ENCODE assay signal across 21 cellular contexts in the genomic region with DNA sequence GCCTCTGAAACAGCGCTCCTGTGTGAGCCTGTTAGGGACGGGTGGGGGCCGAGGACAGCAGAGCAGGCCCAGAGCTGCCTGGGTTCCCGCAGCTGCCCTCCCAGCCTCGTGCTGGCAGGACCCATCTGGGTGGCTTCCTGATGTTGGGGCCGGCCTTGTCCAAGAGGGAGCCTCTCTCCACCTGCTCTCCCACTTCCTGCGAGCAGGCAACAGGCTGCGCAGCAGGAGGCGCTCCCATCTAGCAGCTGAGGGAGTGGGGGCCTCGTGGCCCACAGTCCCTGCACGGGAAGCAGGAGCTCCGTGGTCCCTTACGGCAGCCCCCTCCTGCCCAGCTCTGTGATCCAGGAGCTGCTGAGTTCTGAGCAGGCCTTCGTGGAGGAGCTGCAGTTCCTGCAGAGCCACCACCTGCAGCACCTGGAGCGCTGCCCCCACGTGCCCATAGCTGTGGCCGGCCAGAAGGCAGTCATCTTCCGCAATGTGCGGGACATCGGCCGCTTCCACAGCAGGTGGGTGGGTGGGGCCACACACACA.
DNase-seq lines count a peak whose midpoint lies in the region; ATAC-seq and TF ChIP-seq lines count a peak whose summit lies in the region.
"Had no signal": no experiment of that assay in that cellular context is flagged by ENCODE, and none has a peak within 500 bp of the region (broad histone marks: within the 10 kb centered on the region; RNA-seq: fewer than 3 reads in every experiment).

No MANE protein-coding gene starts in this region.

- TF ChIP-seq CTCF in BE2C (IDR thresholded peaks at IDR 0.05; ENCODE audit: low read depth, low read length): no peak
- TF ChIP-seq CTCF in HEK293 (tag by site-specific recombination; IDR thresholded peaks at IDR 0.05): no peak
- TF ChIP-seq CTCF in endodermal cell (conservative IDR thresholded peaks at IDR 0.05): no peak
- no peak for TF ChIP-seq CTCF in osteoblast (IDR thresholded peaks at IDR 0.05; ENCODE audit: extremely low read depth, low read depth, low read length)
- TF ChIP-seq CTCF in colonic mucosa (IDR thresholded peaks at IDR 0.05): no peak

- DNase-seq in BE2C: peak; percentile 8
- DNase-seq in endodermal cell: peak; percentile 42
- peak; percentile 68 for DNase-seq in osteoblast (ENCODE audit: insufficient read length, low spot score, missing footprints)
- no peak for DNase-seq in colonic mucosa
- DNase-seq in GM19238 (ENCODE audit: insufficient read length, low spot score): no peak
- DNase-seq in SIG-M5 (lab: John Stamatoyannopoulos, UW): no peak
- DNase-seq: activated CD4-positive, alpha-beta memory T cell treated with anti-CD3 and anti-CD28 coated beads for 36 hours; activated T-cell treated with anti-CD3 and anti-CD28 coated beads, Interleukin-2, amount 50 U/mL, for 48 hours; DND-41; erythroblast; foreskin melanocyte; NCI-H1436; NCI-H2171; NCI-H526 treated with DMSO at 0.1 percent for 48 hours; SHP77 treated with DMSO at 0.1 percent for 48 hours; stimulated activated naive CD8-positive, alpha-beta T cell treated with anti-CD3 and anti-CD28 coated beads, Interleukin-15, Interleukin-2, amounts not matched to agents 100 U/mL and 50 U/mL, for 24 hours had no signal

- H4K20me1 ChIP-seq in osteoblast (ENCODE audit: insufficient read depth, low read length): no peaks in the 10 kb centered on the region

- 89 to 95% methylated on average over 8 to 21 of the region's 21 CpGs for WGBS in endodermal cell (ENCODE audit: insufficient coverage in 1 of 2, insufficient read length in 1 of 2), 2 experiments

- H3K27ac ChIP-seq in HEK293 (ENCODE audit: extremely low read depth, low read depth, low read length): no peak overlapping the region
- no peak overlapping the region for H3K27ac ChIP-seq in endodermal cell (ENCODE audit: low read depth, low read length)
- H3K27ac ChIP-seq in osteoblast (ENCODE audit: low read depth, low read length): no peak overlapping the region
- H3K27ac ChIP-seq in colonic mucosa: no peak overlapping the region
- H3K27ac ChIP-seq: breast epithelium had no signal

- H2AFZ ChIP-seq in osteoblast (ENCODE audit: low read length): no peak overlapping the region

- no peak overlapping the region for H3K4me2 ChIP-seq in osteoblast (ENCODE audit: insufficient read depth, low read length)

- POLR2A ChIA-PET in HEK293 (lab: Yijun Ruan, JAX): no interaction called here

- H3K4me1 ChIP-seq in BE2C: no peaks in the 10 kb centered on the region
- H3K4me1 ChIP-seq in HEK293 (ENCODE audit: control insufficient read depth, insufficient read depth, low read length): no peaks in the 10 kb centered on the region
- H3K4me1 ChIP-seq in endodermal cell (ENCODE audit: control insufficient read depth, insufficient read depth, low read length): no peaks in the 10 kb centered on the region
- H3K4me1 ChIP-seq in osteoblast (ENCODE audit: insufficient read depth, low read length): no peaks in the 10 kb centered on the region
- no peaks in the 10 kb centered on the region for H3K4me1 ChIP-seq in colonic mucosa
- H3K4me1 ChIP-seq: breast epithelium had no signal

- no peaks in the 10 kb centered on the region for H3K36me3 ChIP-seq in BE2C
- peaks cover 0 to 8% of the 10 kb centered on the region in 2 experiments; a peak in 1 of 3 replicates for H3K36me3 ChIP-seq in HEK293 (ENCODE audit: control insufficient read depth in 2 of 2, insufficient read depth in 1 of 2, low read length in 2 of 2)
- peaks cover 11% of the 10 kb centered on the region for H3K36me3 ChIP-seq in endodermal cell (ENCODE audit: control insufficient read depth, insufficient read depth, low read length)
- no peaks in the 10 kb centered on the region for H3K36me3 ChIP-seq in osteoblast (ENCODE audit: insufficient read depth, low read length)
- no peaks in the 10 kb centered on the region for H3K36me3 ChIP-seq in colonic mucosa
- H3K36me3 ChIP-seq: breast epithelium had no signal

- intact Hi-C loops in colonic mucosa (cut with DNase I): no loop called here

- no peak overlapping the region for H3K4me3 ChIP-seq in BE2C (ENCODE audit: low read depth, low read length)
- H3K4me3 ChIP-seq in HEK293 (ENCODE audit: low read depth, low read length): no peak overlapping the region
- no peak overlapping the region for H3K4me3 ChIP-seq in endodermal cell (ENCODE audit: low read length)
- H3K4me3 ChIP-seq in osteoblast (ENCODE audit: insufficient read depth, low read length): no peak overlapping the region
- H3K4me3 ChIP-seq in colonic mucosa: no peak overlapping the region
- H3K4me3 ChIP-seq: breast epithelium had no signal

- H3K27me3 ChIP-seq in BE2C: no peaks in the 10 kb centered on the region
- H3K27me3 ChIP-seq in endodermal cell (ENCODE audit: control insufficient read depth, insufficient read depth, low read length, poor library complexity, severe bottlenecking): no peaks in the 10 kb centered on the region
- no peaks in the 10 kb centered on the region for H3K27me3 ChIP-seq in osteoblast (ENCODE audit: insufficient read depth, low read length)
- no peaks in the 10 kb centered on the region for H3K27me3 ChIP-seq in colonic mucosa
- H3K27me3 ChIP-seq: breast epithelium had no signal

- no peaks in the 10 kb centered on the region for H3K4me1 Mint-ChIP-seq in endodermal cell
- H3K4me1 Mint-ChIP-seq: CD8-positive, alpha-beta memory T cell had no signal

- H3K79me2 ChIP-seq in osteoblast (ENCODE audit: insufficient read depth, low read length): no peaks in the 10 kb centered on the region

- no peak for ATAC-seq in HG02973 (IDR thresholded peaks at IDR 0.05; ENCODE audit: unreplicated experiment)
- ATAC-seq: stimulated activated naive CD8-positive, alpha-beta T cell treated with anti-CD3 and anti-CD28 coated beads, Interleukin-15, Interleukin-2, amounts not matched to agents 100 U/mL and 50 U/mL, for 24 hours had no signal

- no peak overlapping the region for H3K27ac Mint-ChIP-seq in endodermal cell
- H3K27ac Mint-ChIP-seq: activated CD4-positive, alpha-beta memory T cell treated with anti-CD3 and anti-CD28 coated beads for 36 hours; CD8-positive, alpha-beta memory T cell; type B pancreatic cell had no signal

- peaks cover 49% of the 10 kb centered on the region for H3K36me3 Mint-ChIP-seq in endodermal cell (ENCODE audit: low read depth)

- H3K4me3 Mint-ChIP-seq in endodermal cell: no peak overlapping the region
- H3K4me3 Mint-ChIP-seq: activated CD4-positive, alpha-beta memory T cell treated with anti-CD3 and anti-CD28 coated beads for 36 hours; CD8-positive, alpha-beta memory T cell; type B pancreatic cell had no signal

- H3K9me3 ChIP-seq in BE2C (no peaks in the 10 kb centered on the region), HEK293 (ENCODE audit: control insufficient read depth, insufficient read depth, low read depth, low read length) (no peaks in the 10 kb centered on the region), endodermal cell (ENCODE audit: control insufficient read depth, low read length) (no peaks in the 10 kb centered on the region), osteoblast (ENCODE audit: low read depth, low read length) (no peaks in the 10 kb centered on the region), colonic mucosa (no peaks in the 10 kb centered on the region)
- H3K9me3 ChIP-seq: breast epithelium had no signal

- H3K9ac ChIP-seq in endodermal cell (ENCODE audit: extremely low read depth, low read length, poor library complexity, severe bottlenecking) (no peak overlapping the region), colonic mucosa (ENCODE audit: low read depth in 2 of 2, low read length in 2 of 2) (no peak overlapping the region)

- CTCF ChIA-PET in HEK293 (lab: Yijun Ruan, JAX): no interaction called here

- H3K27me3 Mint-ChIP-seq in endodermal cell (ENCODE audit: insufficient read depth): no peaks in the 10 kb centered on the region
- H3K27me3 Mint-ChIP-seq: activated CD4-positive, alpha-beta memory T cell treated with anti-CD3 and anti-CD28 coated beads for 36 hours; CD8-positive, alpha-beta memory T cell; type B pancreatic cell had no signal

- H3K9me3 Mint-ChIP-seq in endodermal cell: peaks cover 2% of the 10 kb centered on the region
- H3K9me3 Mint-ChIP-seq: CD8-positive, alpha-beta memory T cell; type B pancreatic cell had no signal

TF ChIP-seq in HEK293, 187 proteins besides CTCF, POLR2A, EP300 and RAD21:
- TF ChIP-seq GLIS2 (tag by site-specific recombination; IDR thresholded peaks at IDR 0.05) (0 out of 2 replicates have a peak, but pooled peaks have one; percentile 16), ZSCAN18 (tag by site-specific recombination; IDR thresholded peaks at IDR 0.05) (no peak), SCRT1 (tag by site-specific recombination; IDR thresholded peaks at IDR 0.05; ENCODE audit: borderline replicate concordance) (no peak), ZNF239 (tag by site-specific recombination; IDR thresholded peaks at IDR 0.05) (no peak)

Comparison
In these comparisons a context has a peak if more than half of its experiments do, and no peak if none do; other contexts are left out.
1. DNase-seq: peak in BE2C (single experiment), endodermal cell (single experiment) and osteoblast (single experiment); none in colonic mucosa (single experiment), GM19238 (single experiment) and SIG-M5 (single experiment).